18 cellular contexts compared by ENCODE assay signal in genomic region chr10:98488669-98489430, GRCh38. TPM values are rescaled to one million over a fixed set of nuclear protein-coding genes. Genes with fewer than 3 reads are reported as not detected.
DNase-seq lines count a peak whose midpoint lies in the region; ATAC-seq and TF ChIP-seq lines count a peak whose summit lies in the region.
"Had no signal": no experiment of that assay in that cellular context is flagged by ENCODE, and none has a peak within 500 bp of the region (broad histone marks: within the 10 kb centered on the region; RNA-seq: fewer than 3 reads in every experiment).

No MANE protein-coding gene starts in this region.

- POLR2A ChIA-PET in PC-9 (lab: Charles Lee; ENCODE audit: unreplicated experiment) = no interaction called here

- H3K4me2 ChIP-seq in mammary epithelial cell (ENCODE audit: insufficient read depth, low read depth, low read length) (no peak overlapping the region), PC-9 (no peak overlapping the region)

- H4K20me1 ChIP-seq in mammary epithelial cell (ENCODE audit: insufficient read depth, low read length) = no peaks in the 10 kb centered on the region
- no peaks in the 10 kb centered on the region for H4K20me1 ChIP-seq in PC-9 (ENCODE audit: insufficient read depth)

- intact Hi-C loops in mammary epithelial cell (cut with micrococcal nuclease) = no loop called here
- intact Hi-C loops in prostate gland (cut with DNase I) = no loop called here
- intact Hi-C loops in PC-9 (cut with micrococcal nuclease; ENCODE audit: unreplicated experiment) = no loop called here

- peaks cover 4% of the 10 kb centered on the region; the same call in 1 of the 2 replicates for H3K36me3 Mint-ChIP-seq in HFFc6 (ENCODE audit: low read depth)
- H3K36me3 Mint-ChIP-seq: natural killer cell had no signal

- no peak for ATAC-seq in GM18498 (IDR thresholded peaks at IDR 0.05; ENCODE audit: unreplicated experiment)
- ATAC-seq in HG03354 (IDR thresholded peaks at IDR 0.05; ENCODE audit: poor library complexity, severe bottlenecking, unreplicated experiment) = no peak
- ATAC-seq: effector memory CD8-positive, alpha-beta T cell; natural killer cell; psoas muscle; stimulated activated naive CD8-positive, alpha-beta T cell treated with anti-CD3 and anti-CD28 coated beads, Interleukin-15, Interleukin-2, amounts not matched to agents 100 U/mL and 50 U/mL, for 24 hours had no signal

- H3K9me3 ChIP-seq in mammary epithelial cell (replicated peaks; ENCODE audit: insufficient read depth, low read length) = no peaks in the 10 kb centered on the region
- H3K9me3 ChIP-seq in prostate gland = no peaks in the 10 kb centered on the region
- no peaks in the 10 kb centered on the region for H3K9me3 ChIP-seq in PC-9 (ENCODE audit: insufficient read depth, low read depth)
- H3K9me3 ChIP-seq: psoas muscle had no signal

- no peaks in the 10 kb centered on the region for H3K9me2 ChIP-seq in PC-9 (ENCODE audit: insufficient read depth)

- H2AFZ ChIP-seq in mammary epithelial cell (ENCODE audit: low read depth, low read length) (no peak overlapping the region), PC-9 (no peak overlapping the region)

- peaks cover 4% of the 10 kb centered on the region; the same call in 1 of the 2 replicates for H3K9me3 Mint-ChIP-seq in HFFc6
- H3K9me3 Mint-ChIP-seq: central memory CD8-positive, alpha-beta T cell; effector memory CD8-positive, alpha-beta T cell; natural killer cell had no signal

- in situ Hi-C loops in mammary epithelial cell (cut with MboI; ENCODE audit: low sequenced_read_pairs in 2 of 2) = no loop called here

- DNase-seq in HFFc6 = no peak
- peak; percentile 55 for DNase-seq in OCI-M1 (lab: John Stamatoyannopoulos, UW)
- DNase-seq in mammary epithelial cell = peak; percentile 41
- peak; percentile 93 for DNase-seq in prostate gland (ENCODE audit: low spot score)
- DNase-seq in PC-9 = no peak
- DNase-seq in ureter (ENCODE audit: low spot score) = no peak
- DNase-seq: activated CD4-positive, alpha-beta T cell treated with anti-CD3 and anti-CD28 coated beads, Interleukin-2, amount 50 U/mL, for 4 hours; activated T-cell treated with anti-CD3 and anti-CD28 coated beads, Interleukin-2, amount 50 U/mL, for 48 hours; effector memory CD8-positive, alpha-beta T cell; natural killer cell; NCI-H2081; stimulated activated naive CD8-positive, alpha-beta T cell treated with anti-CD3 and anti-CD28 coated beads, Interleukin-15, Interleukin-2, amounts not matched to agents 100 U/mL and 50 U/mL, for 24 hours; T1000 had no signal

- H3F3A ChIP-seq in PC-9 (ENCODE audit: insufficient read depth, low read depth) = no peaks in the 10 kb centered on the region

- no peak overlapping the region for H3K9ac ChIP-seq in mammary epithelial cell (ENCODE audit: insufficient read depth, low read length)

- dilution Hi-C loops in mammary epithelial cell (cut with HindIII; ENCODE audit: low sequenced_read_pairs) = no loop called here

- 67% methylated on average over 1 of the region's 1 CpG for WGBS in mammary epithelial cell (ENCODE audit: low coverage, missing lambda C conversion rate)
- 33% methylated on average over 1 of the region's 1 CpG for WGBS in prostate gland

- CTCF ChIA-PET in mammary epithelial cell (lab: Charles Lee; ENCODE audit: low non-redundant PET) = no interaction called here
- CTCF ChIA-PET in PC-9 (lab: Charles Lee) = no interaction called here

- BruUV-seq in mammary epithelial cell (replicated peaks; lab: Mats Ljungman, UMichigan) = no TSS peak
- no TSS peak for BruUV-seq in PC-9 (replicated peaks; lab: Mats Ljungman, UMichigan)

- H3K79me2 ChIP-seq in mammary epithelial cell (ENCODE audit: insufficient read depth, low read length) = no peaks in the 10 kb centered on the region
- no peaks in the 10 kb centered on the region for H3K79me2 ChIP-seq in PC-9 (ENCODE audit: low read depth)

- no peaks in the 10 kb centered on the region for H3K27me3 ChIP-seq in mammary epithelial cell (ENCODE audit: insufficient read depth, low read length)
- H3K27me3 ChIP-seq in prostate gland (replicated peaks; ENCODE audit: insufficient read depth) = no peaks in the 10 kb centered on the region
- H3K27me3 ChIP-seq in PC-9 (ENCODE audit: insufficient read depth, low read depth) = no peaks in the 10 kb centered on the region

- H3K4me3 ChIP-seq in mammary epithelial cell (replicated peaks in 1 of 3; ENCODE audit: insufficient read depth in 1 of 3, low read depth in 2 of 3, low read length in 3 of 3) (no peak overlapping the region), prostate gland (no peak overlapping the region), PC-9 (no peak overlapping the region)
- H3K4me3 ChIP-seq: lung, psoas muscle had no signal

- no peak overlapping the region for H3K27ac ChIP-seq in mammary epithelial cell (ENCODE audit: insufficient read depth, low read depth, low read length)
- peak overlapping the region in 1 of 2 donors; percentile 38 for H3K27ac ChIP-seq in prostate gland
- no peak overlapping the region for H3K27ac ChIP-seq in PC-9
- H3K27ac ChIP-seq: psoas muscle had no signal

- no peaks in the 10 kb centered on the region; the same call in none of the 2 replicates for H3K27me3 Mint-ChIP-seq in HFFc6 (ENCODE audit: insufficient read depth)

- H3K4me1 ChIP-seq in mammary epithelial cell (ENCODE audit: insufficient read depth, low read length) (peaks cover 15% of the 10 kb centered on the region), prostate gland (replicated peaks) (no peaks in the 10 kb centered on the region), PC-9 (replicated peaks; ENCODE audit: insufficient read depth) (no peaks in the 10 kb centered on the region)
- H3K4me1 ChIP-seq: psoas muscle had no signal

- peak overlapping the region; percentile 29; the same call in 1 of the 2 replicates for H3K27ac Mint-ChIP-seq in HFFc6
- H3K27ac Mint-ChIP-seq: effector memory CD8-positive, alpha-beta T cell; natural killer cell had no signal

- no peak for TF ChIP-seq CTCF in HFFc6 (IDR thresholded peaks at IDR 0.05)
- TF ChIP-seq CTCF in mammary epithelial cell (conservative IDR thresholded peaks at IDR 0.05 in 1 of 2, IDR thresholded peaks at IDR 0.05 in 1 of 2; ENCODE audit: extremely low read depth in 1 of 2, insufficient read depth in 1 of 2, low read depth in 1 of 2, low read length in 2 of 2) = no peak
- no peak for TF ChIP-seq CTCF in prostate gland (IDR thresholded peaks at IDR 0.05)
- TF ChIP-seq CTCF in PC-9 (conservative IDR thresholded peaks at IDR 0.05) = no peak

- no peak for TF ChIP-seq POLR2A in prostate gland (IDR thresholded peaks at IDR 0.05)

- no peak overlapping the region for H3K4me3 Mint-ChIP-seq in HFFc6
- H3K4me3 Mint-ChIP-seq: central memory CD8-positive, alpha-beta T cell; effector memory CD8-positive, alpha-beta T cell; natural killer cell had no signal

- H3K36me3 ChIP-seq in mammary epithelial cell (ENCODE audit: insufficient read depth, low read length) = no peaks in the 10 kb centered on the region
- no peaks in the 10 kb centered on the region for H3K36me3 ChIP-seq in prostate gland
- no peaks in the 10 kb centered on the region for H3K36me3 ChIP-seq in PC-9 (ENCODE audit: low read depth)

- H3K4me1 Mint-ChIP-seq in HFFc6 (ENCODE audit: low read depth) = peaks cover 55% of the 10 kb centered on the region
- H3K4me1 Mint-ChIP-seq: central memory CD8-positive, alpha-beta T cell; natural killer cell had no signal

RNA-seq across cellular contexts. Expression of gene HPS1, which starts 42.1 kb away (rescaled TPM):
- total RNA-seq in HFFc6 (2021; fragmentation: NEBNext Ultra II Directional; extraction: Animal tissue kit (Norgen Biotek cat#: 25700)) = 10 to 100 TPM; 49.1 to 55.9 (median 52.8) TPM
- total RNA-seq in mammary epithelial cell (10 to 100 TPM; 37.3 to 54.6 TPM), prostate gland (10 to 100 TPM; 59.9 to 93.6 TPM), PC-9 (2021) (43.2 and 47.0 TPM in 2 replicates), ureter (63.3 TPM)
- 44.5 TPM for polyA plus RNA-seq in mammary epithelial cell
- 51.3 TPM for polyA minus RNA-seq in mammary epithelial cell

Comparison
In these comparisons a context has a peak if more than half of its experiments do, and no peak if none do; other contexts are left out.
1. DNase-seq: peak in OCI-M1 (single experiment), mammary epithelial cell (single experiment) and prostate gland (single experiment); none in HFFc6 (single experiment), PC-9 (0 of 2) and ureter (single experiment).